ENCODE assay signal across 1 cellular context in the genomic region with DNA sequence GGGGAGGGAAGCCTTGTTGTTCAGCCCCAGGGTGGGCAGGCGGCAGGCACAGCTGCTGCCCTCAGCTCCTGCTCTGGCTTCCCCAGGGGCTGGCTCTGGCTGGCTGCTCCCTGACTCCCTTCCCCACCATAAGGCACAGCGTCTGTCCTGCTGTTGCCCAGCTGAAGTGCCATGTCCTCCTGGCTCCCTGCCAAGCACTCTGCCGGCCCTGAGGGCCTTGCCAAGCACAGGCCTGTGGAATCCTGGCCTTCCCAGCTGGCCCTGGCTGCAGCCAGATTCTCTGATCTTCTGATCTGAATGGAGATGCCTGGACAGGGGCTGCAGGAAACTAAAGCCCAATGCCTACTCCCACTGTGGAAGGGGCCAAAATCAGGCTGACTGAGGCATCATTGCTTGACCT.
TF ChIP-seq lines count a peak whose summit lies in the region.

No MANE protein-coding gene starts in this region.

TF ChIP-seq in WTC11, 78 proteins besides CTCF, POLR2A, EP300 and RAD21 (continued from another document):
- TF ChIP-seq, protein P1, sequence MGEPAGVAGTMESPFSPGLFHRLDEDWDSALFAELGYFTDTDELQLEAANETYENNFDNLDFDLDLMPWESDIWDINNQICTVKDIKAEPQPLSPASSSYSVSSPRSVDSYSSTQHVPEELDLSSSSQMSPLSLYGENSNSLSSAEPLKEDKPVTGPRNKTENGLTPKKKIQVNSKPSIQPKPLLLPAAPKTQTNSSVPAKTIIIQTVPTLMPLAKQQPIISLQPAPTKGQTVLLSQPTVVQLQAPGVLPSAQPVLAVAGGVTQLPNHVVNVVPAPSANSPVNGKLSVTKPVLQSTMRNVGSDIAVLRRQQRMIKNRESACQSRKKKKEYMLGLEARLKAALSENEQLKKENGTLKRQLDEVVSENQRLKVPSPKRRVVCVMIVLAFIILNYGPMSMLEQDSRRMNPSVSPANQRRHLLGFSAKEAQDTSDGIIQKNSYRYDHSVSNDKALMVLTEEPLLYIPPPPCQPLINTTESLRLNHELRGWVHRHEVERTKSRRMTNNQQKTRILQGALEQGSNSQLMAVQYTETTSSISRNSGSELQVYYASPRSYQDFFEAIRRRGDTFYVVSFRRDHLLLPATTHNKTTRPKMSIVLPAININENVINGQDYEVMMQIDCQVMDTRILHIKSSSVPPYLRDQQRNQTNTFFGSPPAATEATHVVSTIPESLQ (CRISPR knock-in tag; IDR thresholded peaks at IDR 0.05), result no peak
- TF ChIP-seq ESRRA (CRISPR knock-in tag; IDR thresholded peaks at IDR 0.05; ENCODE audit: borderline replicate concordance) (no peak), KAT7 (CRISPR knock-in tag; IDR thresholded peaks at IDR 0.05; ENCODE audit: borderline replicate concordance) (no peak), GRHL2 (CRISPR knock-in tag; IDR thresholded peaks at IDR 0.05; ENCODE audit: insufficient replicate concordance, severe bottlenecking) (no peak), PRRX2 (CRISPR knock-in tag; IDR thresholded peaks at IDR 0.05) (no peak), ZNF219 (CRISPR knock-in tag; IDR thresholded peaks at IDR 0.05; ENCODE audit: borderline replicate concordance) (no peak), OVOL2 (CRISPR knock-in tag; IDR thresholded peaks at IDR 0.05; ENCODE audit: borderline replicate concordance) (no peak), CBFB (CRISPR knock-in tag; IDR thresholded peaks at IDR 0.05; ENCODE audit: low read depth) (no peak), FOXK1 (CRISPR knock-in tag; IDR thresholded peaks at IDR 0.05) (no peak)
- TF ChIP-seq, protein P2, sequence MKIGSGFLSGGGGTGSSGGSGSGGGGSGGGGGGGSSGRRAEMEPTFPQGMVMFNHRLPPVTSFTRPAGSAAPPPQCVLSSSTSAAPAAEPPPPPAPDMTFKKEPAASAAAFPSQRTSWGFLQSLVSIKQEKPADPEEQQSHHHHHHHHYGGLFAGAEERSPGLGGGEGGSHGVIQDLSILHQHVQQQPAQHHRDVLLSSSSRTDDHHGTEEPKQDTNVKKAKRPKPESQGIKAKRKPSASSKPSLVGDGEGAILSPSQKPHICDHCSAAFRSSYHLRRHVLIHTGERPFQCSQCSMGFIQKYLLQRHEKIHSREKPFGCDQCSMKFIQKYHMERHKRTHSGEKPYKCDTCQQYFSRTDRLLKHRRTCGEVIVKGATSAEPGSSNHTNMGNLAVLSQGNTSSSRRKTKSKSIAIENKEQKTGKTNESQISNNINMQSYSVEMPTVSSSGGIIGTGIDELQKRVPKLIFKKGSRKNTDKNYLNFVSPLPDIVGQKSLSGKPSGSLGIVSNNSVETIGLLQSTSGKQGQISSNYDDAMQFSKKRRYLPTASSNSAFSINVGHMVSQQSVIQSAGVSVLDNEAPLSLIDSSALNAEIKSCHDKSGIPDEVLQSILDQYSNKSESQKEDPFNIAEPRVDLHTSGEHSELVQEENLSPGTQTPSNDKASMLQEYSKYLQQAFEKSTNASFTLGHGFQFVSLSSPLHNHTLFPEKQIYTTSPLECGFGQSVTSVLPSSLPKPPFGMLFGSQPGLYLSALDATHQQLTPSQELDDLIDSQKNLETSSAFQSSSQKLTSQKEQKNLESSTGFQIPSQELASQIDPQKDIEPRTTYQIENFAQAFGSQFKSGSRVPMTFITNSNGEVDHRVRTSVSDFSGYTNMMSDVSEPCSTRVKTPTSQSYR (CRISPR knock-in tag; IDR thresholded peaks at IDR 0.05), result no peak
- TF ChIP-seq, protein P3, sequence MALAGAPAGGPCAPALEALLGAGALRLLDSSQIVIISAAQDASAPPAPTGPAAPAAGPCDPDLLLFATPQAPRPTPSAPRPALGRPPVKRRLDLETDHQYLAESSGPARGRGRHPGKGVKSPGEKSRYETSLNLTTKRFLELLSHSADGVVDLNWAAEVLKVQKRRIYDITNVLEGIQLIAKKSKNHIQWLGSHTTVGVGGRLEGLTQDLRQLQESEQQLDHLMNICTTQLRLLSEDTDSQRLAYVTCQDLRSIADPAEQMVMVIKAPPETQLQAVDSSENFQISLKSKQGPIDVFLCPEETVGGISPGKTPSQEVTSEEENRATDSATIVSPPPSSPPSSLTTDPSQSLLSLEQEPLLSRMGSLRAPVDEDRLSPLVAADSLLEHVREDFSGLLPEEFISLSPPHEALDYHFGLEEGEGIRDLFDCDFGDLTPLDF (CRISPR knock-in tag; IDR thresholded peaks at IDR 0.05), result no peak
TF ChIP-seq in WTC11: peak in this region for 0.
